In genomic region chrX:129736491-129736890, GRCh38 we compare ENCODE assay signal across 1 cellular context.
A peak's percentile ranks its signal among the peaks of the same experiment; 100 is the strongest.
TF ChIP-seq lines count a peak whose summit lies in the region.

No MANE protein-coding gene starts in this region.

TF ChIP-seq in liver, 16 proteins besides CTCF, POLR2A, EP300 and RAD21 (continued from another document):
- TF ChIP-seq ZBTB33 (IDR thresholded peaks at IDR 0.05) (peak; percentile 29), MAX (IDR thresholded peaks at IDR 0.05) (peak; percentile 27), FOXA1 (IDR thresholded peaks at IDR 0.05) (no peak), REST (IDR thresholded peaks at IDR 0.05) (peak; percentile 51), JUND (IDR thresholded peaks at IDR 0.05) (peak in 1 of 2 donors; percentile 45), ATF3 (IDR thresholded peaks at IDR 0.05) (no peak), FOXA2 (IDR thresholded peaks at IDR 0.05) (no peak), TAF1 (conservative IDR thresholded peaks at IDR 0.05) (no peak)
